8 cellular contexts compared by ENCODE assay signal in genomic region chr11:83035070-83035854, GRCh38. TPM values are rescaled to one million over a fixed set of nuclear protein-coding genes. Genes with fewer than 3 reads are reported as not detected.
A peak's percentile ranks its signal among the peaks of the same experiment; 100 is the strongest.
DNase-seq lines count a peak whose midpoint lies in the region; ATAC-seq and TF ChIP-seq lines count a peak whose summit lies in the region.

No MANE protein-coding gene starts in this region.

- no peaks in the 10 kb centered on the region for H3K36me3 Mint-ChIP-seq in nephron (ENCODE audit: low read depth)

- H3K14ac ChIP-seq in trophoblast cell (ENCODE audit: low read length), result no peak overlapping the region

- DNase-seq in ascending aorta (ENCODE audit: low spot score in 2 of 2) (no peak), NCI-H446 (lab: John Stamatoyannopoulos, UW) (no peak), trophoblast cell (no peak), DMS79 (lab: John Stamatoyannopoulos, UW) (no peak)
- DNase-seq in NK-92 treated with Interleukin-12 subunit alpha and Interleukin-12 subunit beta, amount 100 ng/mL, for 24 hours (lab: John Stamatoyannopoulos, UW), result no peak

- H3K4me3 ChIP-seq in ascending aorta (no peak overlapping the region), trophoblast cell (ENCODE audit: low read depth, low read length) (no peak overlapping the region)

- no peak overlapping the region for H3K18ac ChIP-seq in trophoblast cell (ENCODE audit: low read length)

- H2BK5ac ChIP-seq in trophoblast cell (ENCODE audit: low read depth, low read length, poor library complexity), result no peak overlapping the region

- H3K79me1 ChIP-seq in trophoblast cell (ENCODE audit: low read length), result no peaks in the 10 kb centered on the region

- no peak overlapping the region for H3K9ac ChIP-seq in trophoblast cell (ENCODE audit: low read length)

- peaks cover 50% of the 10 kb centered on the region for H3K4me1 Mint-ChIP-seq in nephron

- no peaks in the 10 kb centered on the region for H3K79me2 ChIP-seq in trophoblast cell (ENCODE audit: control insufficient read depth, insufficient read depth, low read length, poor library complexity)

- no peaks in the 10 kb centered on the region for H3K27me3 Mint-ChIP-seq in nephron (ENCODE audit: low read depth)

- no peak overlapping the region for H4K8ac ChIP-seq in trophoblast cell (ENCODE audit: low read depth, low read length)

- H3K9me3 ChIP-seq in ascending aorta (no peaks in the 10 kb centered on the region), trophoblast cell (ENCODE audit: insufficient read depth, low read depth, low read length) (no peaks in the 10 kb centered on the region)

- peak overlapping the region in 1 of 3 experiments; percentile 66 for H3K4me3 Mint-ChIP-seq in nephron

- H3K4me1 ChIP-seq in ascending aorta, result peaks cover 4 to 13% of the 10 kb centered on the region in 2 donors
- H3K4me1 ChIP-seq in trophoblast cell (ENCODE audit: control insufficient read depth in 1 of 2, insufficient read depth in 2 of 2, low read length in 2 of 2), result peaks cover 6 to 14% of the 10 kb centered on the region in 2 experiments

- no peak overlapping the region for H3K23ac ChIP-seq in trophoblast cell (ENCODE audit: low read length)

- H3K9me3 Mint-ChIP-seq in nephron, result no peaks in the 10 kb centered on the region

- H3K27ac ChIP-seq in ascending aorta (peak overlapping the region; percentile 44 to 80), trophoblast cell (ENCODE audit: low read depth, low read length) (no peak overlapping the region)

- no peak overlapping the region for H2AFZ ChIP-seq in trophoblast cell (ENCODE audit: insufficient read depth, low read length, poor library complexity)

- H3K36me3 ChIP-seq in ascending aorta (no peaks in the 10 kb centered on the region), trophoblast cell (ENCODE audit: control insufficient read depth in 1 of 2, insufficient read depth in 2 of 2, low read length in 2 of 2) (no peaks in the 10 kb centered on the region)

- no peak overlapping the region for H2BK12ac ChIP-seq in trophoblast cell (ENCODE audit: low read length)

- no peak overlapping the region for H3K4me2 ChIP-seq in trophoblast cell (ENCODE audit: low read length)

- no peak overlapping the region for H3K4ac ChIP-seq in trophoblast cell (ENCODE audit: low read depth, low read length)

- WGBS in trophoblast cell (ENCODE audit: extremely low coverage, insufficient coverage, insufficient read length), result no CpG with 5 or more reads among the region's 6 CpGs

- no peak overlapping the region for H2BK120ac ChIP-seq in trophoblast cell (ENCODE audit: insufficient read depth, low read length, poor library complexity)

- no peak overlapping the region for H4K12ac ChIP-seq in trophoblast cell (ENCODE audit: low read depth, low read length)

- TF ChIP-seq CTCF in ascending aorta (IDR thresholded peaks at IDR 0.05) (no peak), nephron (IDR thresholded peaks at IDR 0.05; ENCODE audit: unreplicated experiment in 3 of 3) (no peak)

- intact Hi-C loops in ascending aorta (cut with DNase I), result loop anchor here (2.0 kb wide), 1 partner anchor 16 kb away; no protein-coding TSS in a partner anchor

- H3K27me3 ChIP-seq in ascending aorta, result no peaks in the 10 kb centered on the region
- no peaks in the 10 kb centered on the region for H3K27me3 ChIP-seq in trophoblast cell (ENCODE audit: insufficient read depth, low read length)

- H2AK5ac ChIP-seq in trophoblast cell (ENCODE audit: low read length), result no peak overlapping the region

- ATAC-seq in GM18519 (IDR thresholded peaks at IDR 0.05; ENCODE audit: low FRiP score, unreplicated experiment) (peak; percentile 36), HG03135 (IDR thresholded peaks at IDR 0.05; ENCODE audit: unreplicated experiment) (peak; percentile 58)

- H3K27ac Mint-ChIP-seq in nephron, result peak overlapping the region; percentile 75 to 93 (median 91)

- no peak overlapping the region for H4K91ac ChIP-seq in trophoblast cell (ENCODE audit: low read depth, low read length)

RNA-seq across cellular contexts. Expression of gene RAB30, which starts 36.4 kb away (rescaled TPM):
- total RNA-seq in ascending aorta, result 7.7 TPM
- 4.2 and 4.3 TPM in 2 replicates for polyA plus RNA-seq in trophoblast cell (2013)
